ENCODE assay signal across 1 cellular context in genomic region chr16:73217654-73218053, GRCh38.
TF ChIP-seq lines count a peak whose summit lies in the region.

No MANE protein-coding gene starts in this region.

TF ChIP-seq in SK-N-SH, 30 proteins besides CTCF, POLR2A, EP300 and RAD21 (continued from another document):
- TF ChIP-seq USF2 (IDR thresholded peaks at IDR 0.05; ENCODE audit: borderline replicate concordance, low read depth, low read length) (no peak), NFIC (IDR thresholded peaks at IDR 0.05; ENCODE audit: borderline replicate concordance) (no peak), PBX3 (IDR thresholded peaks at IDR 0.05) (no peak), SIN3A (IDR thresholded peaks at IDR 0.05; ENCODE audit: borderline replicate concordance, low read depth, low read length) (no peak), FOXJ3 (CRISPR knock-in tag; IDR thresholded peaks at IDR 0.05) (no peak), USF1 (IDR thresholded peaks at IDR 0.05; ENCODE audit: borderline replicate concordance, low read depth) (no peak), RCOR1 (IDR thresholded peaks at IDR 0.05; ENCODE audit: low read length) (no peak), ELF1 (IDR thresholded peaks at IDR 0.05) (no peak), MXI1 (IDR thresholded peaks at IDR 0.05; ENCODE audit: low read depth, low read length) (no peak), REST (IDR thresholded peaks at IDR 0.05; ENCODE audit: low read depth, low read length) (no peak), MEF2A (IDR thresholded peaks at IDR 0.05; ENCODE audit: borderline replicate concordance, low read depth) (no peak), POLR2AphosphoS5 (IDR thresholded peaks at IDR 0.05; ENCODE audit: low read depth, low read length) (no peak), SMC3 (IDR thresholded peaks at IDR 0.05; ENCODE audit: low read depth, low read length) (no peak), FOXM1 (IDR thresholded peaks at IDR 0.05; ENCODE audit: low read depth) (no peak), RFX5 (IDR thresholded peaks at IDR 0.05; ENCODE audit: low read length) (no peak)
